ENCODE assay signal across 8 cellular contexts in genomic region chr16:29266612-29267011, GRCh38.
A peak's percentile ranks its signal among the peaks of the same experiment; 100 is the strongest.
DNase-seq lines count a peak whose midpoint lies in the region; ATAC-seq and TF ChIP-seq lines count a peak whose summit lies in the region.
"Not testable (repeated sequence)": the region's sequence is repeated elsewhere in the genome, so short reads cannot be mapped to it uniquely, and the experiment has no call there.

No MANE protein-coding gene starts in this region.

- H3F3A ChIP-seq in GM23248 (ENCODE audit: insufficient read depth): peaks cover 36% of the 10 kb centered on the region
- not testable (repeated sequence) for H3F3A ChIP-seq in neural progenitor cell (ENCODE audit: low read depth)

- not testable (repeated sequence) for H3K27ac Mint-ChIP-seq in activated T-helper 17 cell treated with anti-CD3 and anti-CD28 coated beads, Interleukin-2, amount 50 U/mL, for 72 hours; neural progenitor cell

- H3K4me3 ChIP-seq in BJ (ENCODE audit: low read depth, low read length); GM23248; choroid plexus epithelial cell (ENCODE audit: low read depth, low read length); heart right ventricle; neural progenitor cell; upper lobe of right lung: not testable (repeated sequence)

- POLR2A ChIA-PET in BJ (lab: Charles Lee): not testable (repeated sequence)

- H3K4me1 ChIP-seq in GM23248 (ENCODE audit: insufficient read depth) (peaks cover 61% of the 10 kb centered on the region), heart right ventricle (peaks cover 13 to 71% (median 27%) of the 10 kb centered on the region in 9 donors)
- not testable (repeated sequence) for H3K4me1 ChIP-seq in neural progenitor cell, upper lobe of right lung

- H3K27me3 Mint-ChIP-seq in activated T-helper 17 cell treated with anti-CD3 and anti-CD28 coated beads, Interleukin-2, amount 50 U/mL, for 72 hours; neural progenitor cell (ENCODE audit: insufficient read depth, low read depth): not testable (repeated sequence)

- not testable (repeated sequence) for H4K20me1 ChIP-seq in GM23248 (ENCODE audit: insufficient read depth); neural progenitor cell (ENCODE audit: low read depth)

- CTCF ChIA-PET in BJ (lab: Yijun Ruan, JAX): not testable (repeated sequence)

- H3K36me3 Mint-ChIP-seq in activated T-helper 17 cell treated with anti-CD3 and anti-CD28 coated beads, Interleukin-2, amount 50 U/mL, for 72 hours (ENCODE audit: low read depth); neural progenitor cell: not testable (repeated sequence)

- H3K27me3 ChIP-seq in BJ (ENCODE audit: control insufficient read depth, insufficient read depth, low read length); GM23248 (replicated peaks; ENCODE audit: insufficient read depth); heart right ventricle; neural progenitor cell; upper lobe of right lung: not testable (repeated sequence)

- in situ Hi-C loops in GM23248 (cut with MboI): not testable (repeated sequence)

- peak; percentile 57 for ATAC-seq in activated T-helper 17 cell treated with anti-CD3 and anti-CD28 coated beads, Interleukin-2, amount 50 U/mL, for 72 hours (replicated peaks)
- ATAC-seq in heart right ventricle (peak in 5 of 8 donors; percentile 1 to 38 (median 7)), upper lobe of right lung (peak; percentile 50)

- intact Hi-C loops in heart right ventricle (cut with DNase I); upper lobe of right lung (cut with DNase I): not testable (repeated sequence)

- TF ChIP-seq CTCF in BJ (IDR thresholded peaks at IDR 0.05; ENCODE audit: insufficient read depth, low read depth, low read length); choroid plexus epithelial cell (conservative IDR thresholded peaks at IDR 0.05; ENCODE audit: low read depth, low read length); heart right ventricle (IDR thresholded peaks at IDR 0.05); neural progenitor cell (IDR thresholded peaks at IDR 0.05); upper lobe of right lung (IDR thresholded peaks at IDR 0.05): not testable (repeated sequence)

- not testable (repeated sequence) for H3K79me2 ChIP-seq in GM23248 (ENCODE audit: insufficient read depth); neural progenitor cell (ENCODE audit: low read depth)

- not testable (repeated sequence) for H3K9me2 ChIP-seq in GM23248 (ENCODE audit: insufficient read depth)

- H3K27ac ChIP-seq in GM23248: peak overlapping the region; percentile 75
- H3K27ac ChIP-seq in heart right ventricle: peak overlapping the region in 7 of 10 donors; percentile 22 to 80 (median 58)
- H3K27ac ChIP-seq in neural progenitor cell, upper lobe of right lung: not testable (repeated sequence)

- H3K4me2 ChIP-seq in GM23248 (ENCODE audit: unreplicated experiment): peak overlapping the region; percentile 43
- H3K4me2 ChIP-seq in neural progenitor cell: not testable (repeated sequence)

- 4 to 9% methylated on average over 7 of the region's 7 CpGs for WGBS in GM23248 (ENCODE audit: low coverage in 1 of 2, low lambda C conversion rate in 2 of 2, missing lambda C conversion rate in 2 of 2), 2 experiments
- WGBS in heart right ventricle, 2 donors: 32 to 44% methylated on average over 7 of the region's 7 CpGs

- not testable (repeated sequence) for H3K4me3 Mint-ChIP-seq in activated T-helper 17 cell treated with anti-CD3 and anti-CD28 coated beads, Interleukin-2, amount 50 U/mL, for 72 hours
- H3K4me3 Mint-ChIP-seq in neural progenitor cell: peak overlapping the region; percentile 30

- H3K36me3 ChIP-seq in BJ (ENCODE audit: control insufficient read depth, insufficient read depth, low read length); GM23248 (ENCODE audit: low read depth); heart right ventricle; neural progenitor cell; upper lobe of right lung: not testable (repeated sequence)

- not testable (repeated sequence) for H2AFZ ChIP-seq in GM23248; neural progenitor cell (replicated peaks)

- peak; percentile 53 for DNase-seq in BJ (ENCODE audit: low read depth)
- DNase-seq in GM23248: peak; percentile 87
- DNase-seq in NCI-H226: peak; percentile 92
- peak; percentile 74 for DNase-seq in choroid plexus epithelial cell (ENCODE audit: low read depth)
- not testable (repeated sequence) for DNase-seq in heart right ventricle; neural progenitor cell (ENCODE audit: low spot score); upper lobe of right lung

- not testable (repeated sequence) for H3K9me3 Mint-ChIP-seq in activated T-helper 17 cell treated with anti-CD3 and anti-CD28 coated beads, Interleukin-2, amount 50 U/mL, for 72 hours; neural progenitor cell

- not testable (repeated sequence) for H3K4me1 Mint-ChIP-seq in activated T-helper 17 cell treated with anti-CD3 and anti-CD28 coated beads, Interleukin-2, amount 50 U/mL, for 72 hours
- peaks cover 18% of the 10 kb centered on the region for H3K4me1 Mint-ChIP-seq in neural progenitor cell

- H3K9me3 ChIP-seq in GM23248 (ENCODE audit: low read depth); heart right ventricle; neural progenitor cell (ENCODE audit: low read depth); upper lobe of right lung: not testable (repeated sequence)

- peak overlapping the region; percentile 62 for H3K9ac ChIP-seq in GM23248
- not testable (repeated sequence) for H3K9ac ChIP-seq in neural progenitor cell

Comparison
In these comparisons a context has a peak if more than half of its experiments do, and no peak if none do; other contexts are left out.
1. ATAC-seq: peak in every context shown above with its lines; median percentile 57 in activated T-helper 17 cell treated with anti-CD3 and anti-CD28 coated beads, Interleukin-2, amount 50 U/mL, for 72 hours; 50 in upper lobe of right lung; 7 in heart right ventricle.